In the genomic region with DNA sequence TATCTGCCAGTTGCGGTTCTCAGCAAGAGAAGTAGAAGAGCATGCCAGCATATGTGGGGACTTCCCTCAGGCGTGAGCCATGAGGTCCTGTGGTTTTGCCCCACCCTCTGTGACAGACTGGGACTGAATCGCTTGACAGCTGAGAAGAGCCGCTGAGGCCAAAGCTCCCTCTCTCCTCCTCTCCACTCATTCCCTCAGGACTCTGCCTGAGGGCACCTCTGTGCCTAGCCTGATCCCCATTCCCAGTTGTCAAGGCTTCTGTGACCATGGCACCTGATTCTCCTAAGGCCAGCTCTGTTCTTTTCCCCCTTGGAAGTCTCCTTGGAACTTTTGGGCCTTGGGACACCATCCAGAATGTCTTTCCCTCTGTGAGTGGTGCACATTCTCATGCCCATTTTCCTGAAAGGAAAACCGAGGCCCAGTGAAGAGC, we compare ENCODE assay signal across 9 cellular contexts. TPM values are rescaled to one million over a fixed set of nuclear protein-coding genes. Genes with fewer than 3 reads are reported as not detected.
DNase-seq lines count a peak whose midpoint lies in the region; ATAC-seq and TF ChIP-seq lines count a peak whose summit lies in the region.
"Had no signal": no experiment of that assay in that cellular context is flagged by ENCODE, and none has a peak within 500 bp of the region (broad histone marks: within the 10 kb centered on the region; RNA-seq: fewer than 3 reads in every experiment).

No MANE protein-coding gene starts in this region.

- H3K27me3 Mint-ChIP-seq in activated B cell treated with CpG ODN at 0.5 μM for 24 hours (no peaks in the 10 kb centered on the region), HFFc6 (ENCODE audit: insufficient read depth) (peaks cover 5% of the 10 kb centered on the region)

- peak overlapping the region; percentile 56 for H3K4me3 Mint-ChIP-seq in activated B cell treated with CpG ODN at 0.5 μM for 24 hours
- no peak overlapping the region; the same call in 1 of the 2 replicates for H3K4me3 Mint-ChIP-seq in HFFc6

- H3K36me3 Mint-ChIP-seq in activated B cell treated with CpG ODN at 0.5 μM for 24 hours (ENCODE audit: low read depth) (no peaks in the 10 kb centered on the region), HFFc6 (ENCODE audit: low read depth) (no peaks in the 10 kb centered on the region)

- ATAC-seq in HG02571 (IDR thresholded peaks at IDR 0.05; ENCODE audit: unreplicated experiment) = peak; percentile 70
- peak; percentile 97 for ATAC-seq in activated B cell treated with CpG ODN at 0.5 μM for 24 hours (ENCODE audit: low read depth)
- ATAC-seq in esophagus mucosa = peak; percentile 43
- ATAC-seq in HG03280 (IDR thresholded peaks at IDR 0.05; ENCODE audit: unreplicated experiment) = no peak

- peaks cover 15% of the 10 kb centered on the region for H3K4me1 Mint-ChIP-seq in activated B cell treated with CpG ODN at 0.5 μM for 24 hours
- H3K4me1 Mint-ChIP-seq in HFFc6 (ENCODE audit: low read depth) = peaks cover 24% of the 10 kb centered on the region

- CTCF ChIA-PET in activated B cell treated with CpG ODN at 0.5 μM for 24 hours (lab: Charles Lee) = no interaction called here

- intact Hi-C loops in activated B cell treated with CpG ODN at 0.5 μM for 24 hours (cut with micrococcal nuclease) = no loop called here

- POLR2A ChIA-PET in activated B cell treated with CpG ODN at 0.5 μM for 24 hours (lab: Charles Lee) = no interaction called here

- H3K9me3 Mint-ChIP-seq in activated B cell treated with CpG ODN at 0.5 μM for 24 hours (peaks cover 3% of the 10 kb centered on the region), HFFc6 (no peaks in the 10 kb centered on the region)

- H3K27ac Mint-ChIP-seq in activated B cell treated with CpG ODN at 0.5 μM for 24 hours (peak overlapping the region; percentile 28), HFFc6 (no peak overlapping the region)

- peak; percentile 16 for DNase-seq in D341Med (ENCODE audit: low spot score)
- DNase-seq in activated B cell treated with CpG ODN at 0.5 μM for 24 hours = peak; percentile 30
- peak; percentile 12 to 26 for DNase-seq in stimulated activated CD8-positive, alpha-beta memory T cell treated with anti-CD3 and anti-CD28 coated beads, Interleukin-2, amount 100 ng/mL, for 48 hours (ENCODE audit: low read depth in 2 of 2)
- no peak for DNase-seq in HFFc6
- no peak for DNase-seq in mesenteric fat pad (ENCODE audit: low spot score)

- no peak for TF ChIP-seq CTCF in activated B cell treated with CpG ODN at 0.5 μM for 24 hours (IDR thresholded peaks at IDR 0.05)
- no peak for TF ChIP-seq CTCF in HFFc6 (IDR thresholded peaks at IDR 0.05)

RNA-seq across cellular contexts. Expression of a gene that starts 27.0 kb away (rescaled TPM):
- not detected in 2 replicates for total RNA-seq in activated B cell treated with CpG ODN at 0.5 μM for 24 hours
- not detected for total RNA-seq in esophagus mucosa
- not detected for total RNA-seq in HFFc6 (2021; fragmentation: NEBNext Ultra II Directional; extraction: Animal tissue kit (Norgen Biotek cat#: 25700))
- total RNA-seq in mesenteric fat pad = not detected
- total RNA-seq: lung microvascular endothelial cell had no signal

RNA-seq across cellular contexts. Expression of a gene that starts 30.2 kb away (rescaled TPM):
- total RNA-seq in activated B cell treated with CpG ODN at 0.5 μM for 24 hours (not detected in 2 replicates), esophagus mucosa (not detected), mesenteric fat pad (not detected)
- total RNA-seq in HFFc6 (2021; fragmentation: NEBNext Ultra II Directional; extraction: Animal tissue kit (Norgen Biotek cat#: 25700)) = not detected
- total RNA-seq: lung microvascular endothelial cell had no signal

RNA-seq across cellular contexts. Expression of a gene that starts 56.4 kb away (rescaled TPM):
- 2.5 and 3.0 TPM in 2 replicates for total RNA-seq in activated B cell treated with CpG ODN at 0.5 μM for 24 hours
- 0.64 TPM for total RNA-seq in esophagus mucosa
- under 1 TPM; 0.23 to 0.57 (median 0.38) TPM for total RNA-seq in HFFc6 (2021; fragmentation: NEBNext Ultra II Directional; extraction: Animal tissue kit (Norgen Biotek cat#: 25700))
- total RNA-seq in mesenteric fat pad = 1.3 TPM

Comparison
In these comparisons a context has a peak if more than half of its experiments do, and no peak if none do; other contexts are left out.
1. DNase-seq: peak in D341Med (single experiment), activated B cell treated with CpG ODN at 0.5 μM for 24 hours (single experiment) and stimulated activated CD8-positive, alpha-beta memory T cell treated with anti-CD3 and anti-CD28 coated beads, Interleukin-2, amount 100 ng/mL, for 48 hours (2 of 2); none in HFFc6 (single experiment) and mesenteric fat pad (single experiment).